Comparison of ENCODE assay signal across 8 cellular contexts in genomic region chr15:81297147-81297572, GRCh38. TPM values are rescaled to one million over a fixed set of nuclear protein-coding genes. Genes with fewer than 3 reads are reported as not detected.
DNase-seq lines count a peak whose midpoint lies in the region; ATAC-seq and TF ChIP-seq lines count a peak whose summit lies in the region.

No MANE protein-coding gene starts in this region.

- H3K27ac ChIP-seq in MM.1S (ENCODE audit: low read length) (peak overlapping the region; percentile 89), dorsolateral prefrontal cortex (peak overlapping the region in 29 of 59 donors; percentile 2 to 85 (median 40))

- H3K4me3 ChIP-seq in MM.1S (ENCODE audit: low read length): peak overlapping the region; percentile 77
- peak overlapping the region in 43 of 59 donors; percentile 1 to 55 (median 27) for H3K4me3 ChIP-seq in dorsolateral prefrontal cortex
- no peak overlapping the region for H3K4me3 ChIP-seq in retinal pigment epithelial cell (ENCODE audit: low read length)

- H3K36me3 ChIP-seq in MM.1S (replicated peaks; ENCODE audit: insufficient read depth, low read length): no peaks in the 10 kb centered on the region; the same call in 1 of the 2 replicates

- no peaks in the 10 kb centered on the region for H3K27me3 ChIP-seq in MM.1S (replicated peaks; ENCODE audit: insufficient read depth, low read length)
- H3K27me3 ChIP-seq in dorsolateral prefrontal cortex: no peaks in the 10 kb centered on the region

- H3K9me2 ChIP-seq in MM.1S (replicated peaks; ENCODE audit: insufficient read depth, low read length): no peaks in the 10 kb centered on the region

- peaks cover 86% of the 10 kb centered on the region for H3F3A ChIP-seq in MM.1S (ENCODE audit: insufficient read depth, low read length)

- peak overlapping the region; percentile 84 for H3K4me2 ChIP-seq in MM.1S (ENCODE audit: low read depth, low read length)

- no peak overlapping the region for H2AFZ ChIP-seq in MM.1S (ENCODE audit: low read length)

- DNase-seq in EL: peak; percentile 37
- DNase-seq in MM.1S: no peak
- DNase-seq in dorsolateral prefrontal cortex: no peak
- DNase-seq in retinal pigment epithelial cell (ENCODE audit: low read depth): peak; percentile 37
- no peak for DNase-seq in GF-D8 (lab: John Stamatoyannopoulos, UW)
- DNase-seq in superior temporal gyrus (ENCODE audit: extremely low spot score): no peak
- no peak for DNase-seq in RPMI8226

- H3K9ac ChIP-seq in MM.1S (ENCODE audit: low read length): peak overlapping the region; percentile 76

- intact Hi-C loops in dorsolateral prefrontal cortex (cut with DNase I): no loop called here

- TF ChIP-seq CTCF in MM.1S (IDR thresholded peaks at IDR 0.05; ENCODE audit: low read length) (no peak), dorsolateral prefrontal cortex (IDR thresholded peaks at IDR 0.05 in 54 of 56, conservative IDR thresholded peaks at IDR 0.05 in 2 of 56; ENCODE audit: low read depth in 1 of 56, partially characterized antibody in 56 of 56) (no peak), retinal pigment epithelial cell (conservative IDR thresholded peaks at IDR 0.05; ENCODE audit: low read depth, low read length) (no peak)

- no peak for ATAC-seq in HG03175 (IDR thresholded peaks at IDR 0.05; ENCODE audit: unreplicated experiment)

- H4K20me1 ChIP-seq in MM.1S (ENCODE audit: insufficient read depth, low read length): no peaks in the 10 kb centered on the region

- peaks cover 68% of the 10 kb centered on the region for H3K4me1 ChIP-seq in MM.1S (ENCODE audit: low read length)

- peaks cover 58% of the 10 kb centered on the region for H3K79me2 ChIP-seq in MM.1S (ENCODE audit: low read length)

- no peaks in the 10 kb centered on the region for H3K9me3 ChIP-seq in MM.1S (replicated peaks; ENCODE audit: insufficient read depth, low read length)

RNA-seq across cellular contexts. Expression of gene STARD5, which starts 26.8 kb away (rescaled TPM):
- total RNA-seq in dorsolateral prefrontal cortex: 10 to 100 TPM in 53 of 120 experiments, 1 to 10 TPM in 67; 4.8 to 16.1 (median 9.5) TPM

Comparison
In these comparisons a context has a peak if more than half of its experiments do, and no peak if none do; other contexts are left out.
1. DNase-seq: peak in EL (single experiment) and retinal pigment epithelial cell (single experiment); none in MM.1S (single experiment), dorsolateral prefrontal cortex (0 of 10), GF-D8 (single experiment), superior temporal gyrus (single experiment) and RPMI8226 (single experiment).